ENCODE assay signal across 9 cellular contexts in genomic region chr10:132418520-132419416, GRCh38. TPM values are rescaled to one million over a fixed set of nuclear protein-coding genes. Genes with fewer than 3 reads are reported as not detected.
DNase-seq lines count a peak whose midpoint lies in the region; ATAC-seq and TF ChIP-seq lines count a peak whose summit lies in the region.
"Had no signal": no experiment of that assay in that cellular context is flagged by ENCODE, and none has a peak within 500 bp of the region (broad histone marks: within the 10 kb centered on the region; RNA-seq: fewer than 3 reads in every experiment).

No MANE protein-coding gene starts in this region.

- H3K36me3 Mint-ChIP-seq in Calu3 (ENCODE audit: insufficient read depth, unreplicated experiment) (peaks cover 12% of the 10 kb centered on the region), naive B cell (peaks cover 0 to 10% of the 10 kb centered on the region in 2 donors)
- no peaks in the 10 kb centered on the region for H3K36me3 Mint-ChIP-seq in activated CD4-positive, alpha-beta T cell treated with anti-CD3 and anti-CD28 coated beads, Interleukin-2, amount 10 ng/mL, durations not matched to agents 7 days and 5 days (ENCODE audit: low read depth)

- POLR2A ChIA-PET in activated CD4-positive, alpha-beta T cell treated with anti-CD3 and anti-CD28 coated beads, Interleukin-2, amount 10 ng/mL, durations not matched to agents 7 days and 5 days (lab: Charles Lee) = no interaction called here

- TF ChIP-seq CTCF in Calu3 (IDR thresholded peaks at IDR 0.05; ENCODE audit: unreplicated experiment) (no peak), NB4 (IDR thresholded peaks at IDR 0.05; ENCODE audit: low read depth, low read length) (no peak)

- H3K27ac ChIP-seq in cingulate gyrus (ENCODE audit: low read depth, low read length) = peak overlapping the region; percentile 47
- H3K27ac ChIP-seq: SJSA1 had no signal

- peaks cover 6% of the 10 kb centered on the region for H3K4me1 Mint-ChIP-seq in Calu3 (ENCODE audit: low read depth, unreplicated experiment)
- peaks cover 50 to 62% (median 60%) of the 10 kb centered on the region in 3 donors for H3K4me1 Mint-ChIP-seq in naive B cell
- peaks cover 33% of the 10 kb centered on the region for H3K4me1 Mint-ChIP-seq in activated CD4-positive, alpha-beta T cell treated with anti-CD3 and anti-CD28 coated beads, Interleukin-2, amount 10 ng/mL, durations not matched to agents 7 days and 5 days

- H3K27ac Mint-ChIP-seq in Calu3 (ENCODE audit: unreplicated experiment) (peak overlapping the region; percentile 39), naive B cell (peak overlapping the region; percentile 94 to 100 (median 98))
- H3K27ac Mint-ChIP-seq in activated CD4-positive, alpha-beta T cell treated with anti-CD3 and anti-CD28 coated beads, Interleukin-2, amount 10 ng/mL, durations not matched to agents 7 days and 5 days = no peak overlapping the region

- peak; percentile 5 to 6 for ATAC-seq in naive B cell (ENCODE audit: low read depth in 2 of 2)

- TF ChIP-seq POLR2A in NB4 (IDR thresholded peaks at IDR 0.05; ENCODE audit: extremely low read depth, insufficient read length) = no peak

- no TSS peak for BruUV-seq in Calu3 (replicated peaks; lab: Mats Ljungman, UMichigan)

- H3K27me3 Mint-ChIP-seq in Calu3 (ENCODE audit: unreplicated experiment) (no peaks in the 10 kb centered on the region), naive B cell (no peaks in the 10 kb centered on the region)
- no peaks in the 10 kb centered on the region for H3K27me3 Mint-ChIP-seq in activated CD4-positive, alpha-beta T cell treated with anti-CD3 and anti-CD28 coated beads, Interleukin-2, amount 10 ng/mL, durations not matched to agents 7 days and 5 days

- CTCF ChIA-PET in Calu3 (lab: Charles Lee) = interaction anchor here (1.0 to 1.6 kb wide), 3 partner anchors 9 to 28 kb away, joined by 3 to 5 read pairs (median 4); no protein-coding TSS in a partner anchor
- CTCF ChIA-PET in activated CD4-positive, alpha-beta T cell treated with anti-CD3 and anti-CD28 coated beads, Interleukin-2, amount 10 ng/mL, durations not matched to agents 7 days and 5 days (lab: Charles Lee) = interaction anchor here (1.1 to 1.3 kb wide), 2 partner anchors 20 to 25 kb away, joined by 3 read pairs; no protein-coding TSS in a partner anchor

- DNase-seq in Calu3 (peak; percentile 76), NB4 (ENCODE audit: low read depth) (peak; percentile 61), naive B cell (peak; percentile 66), occipital lobe (lab: John Stamatoyannopoulos, UW) (no peak), activated gamma-delta T cell (lab: John Stamatoyannopoulos, UW) (no peak)
- DNase-seq in activated CD8-positive, alpha-beta memory T cell treated with anti-CD3 and anti-CD28 coated beads for 24 hours = no peak
- DNase-seq in activated CD4-positive, alpha-beta T cell treated with anti-CD3 and anti-CD28 coated beads, Interleukin-2, amount 10 ng/mL, durations not matched to agents 7 days and 5 days = no peak

- intact Hi-C loops in Calu3 (cut with micrococcal nuclease; ENCODE audit: unreplicated experiment) = no loop called here

- no peak overlapping the region for H3K4me3 ChIP-seq in NB4 (ENCODE audit: low read depth, low read length)
- H3K4me3 ChIP-seq: SJSA1 had no signal

- no peaks in the 10 kb centered on the region for H3K9me3 Mint-ChIP-seq in Calu3 (ENCODE audit: low read depth, unreplicated experiment)
- no peaks in the 10 kb centered on the region for H3K9me3 Mint-ChIP-seq in naive B cell
- no peaks in the 10 kb centered on the region for H3K9me3 Mint-ChIP-seq in activated CD4-positive, alpha-beta T cell treated with anti-CD3 and anti-CD28 coated beads, Interleukin-2, amount 10 ng/mL, durations not matched to agents 7 days and 5 days

- no peak overlapping the region for H3K4me3 Mint-ChIP-seq in Calu3 (ENCODE audit: low read depth, unreplicated experiment)
- H3K4me3 Mint-ChIP-seq in naive B cell = peak overlapping the region in 7 of 8 donors; percentile 53 to 87 (median 64)
- no peak overlapping the region for H3K4me3 Mint-ChIP-seq in activated CD4-positive, alpha-beta T cell treated with anti-CD3 and anti-CD28 coated beads, Interleukin-2, amount 10 ng/mL, durations not matched to agents 7 days and 5 days

RNA-seq across cellular contexts. Expression of gene PWWP2B, which starts 21.8 kb away (rescaled TPM):
- total RNA-seq in Calu3 (2022) (12.9 and 15.8 TPM in 2 replicates), occipital lobe (5.6 TPM)
- 10 to 100 TPM in 1 of 6 donors, 1 to 10 TPM in 5; 3.3 to 10.3 (median 6.2) TPM for polyA plus RNA-seq in naive B cell (ENCODE audit: low read depth in 6 of 6)
- 1 to 10 TPM; 8.1 to 9.3 TPM for total RNA-seq in activated CD4-positive, alpha-beta T cell treated with anti-CD3 and anti-CD28 coated beads, Interleukin-2, amount 10 ng/mL, durations not matched to agents 7 days and 5 days

Comparison
In these comparisons a context has a peak if more than half of its experiments do, and no peak if none do; other contexts are left out.
1. DNase-seq: peak in Calu3 (single experiment), NB4 (single experiment) and naive B cell (single experiment); none in occipital lobe (single experiment), activated CD8-positive, alpha-beta memory T cell treated with anti-CD3 and anti-CD28 coated beads for 24 hours (single experiment), activated gamma-delta T cell (single experiment) and activated CD4-positive, alpha-beta T cell treated with anti-CD3 and anti-CD28 coated beads, Interleukin-2, amount 10 ng/mL, durations not matched to agents 7 days and 5 days (single experiment).
2. H3K4me3 Mint-ChIP-seq: peak in naive B cell (7 of 8); none in Calu3 (single experiment) and activated CD4-positive, alpha-beta T cell treated with anti-CD3 and anti-CD28 coated beads, Interleukin-2, amount 10 ng/mL, durations not matched to agents 7 days and 5 days (single experiment).